In the genomic region with DNA sequence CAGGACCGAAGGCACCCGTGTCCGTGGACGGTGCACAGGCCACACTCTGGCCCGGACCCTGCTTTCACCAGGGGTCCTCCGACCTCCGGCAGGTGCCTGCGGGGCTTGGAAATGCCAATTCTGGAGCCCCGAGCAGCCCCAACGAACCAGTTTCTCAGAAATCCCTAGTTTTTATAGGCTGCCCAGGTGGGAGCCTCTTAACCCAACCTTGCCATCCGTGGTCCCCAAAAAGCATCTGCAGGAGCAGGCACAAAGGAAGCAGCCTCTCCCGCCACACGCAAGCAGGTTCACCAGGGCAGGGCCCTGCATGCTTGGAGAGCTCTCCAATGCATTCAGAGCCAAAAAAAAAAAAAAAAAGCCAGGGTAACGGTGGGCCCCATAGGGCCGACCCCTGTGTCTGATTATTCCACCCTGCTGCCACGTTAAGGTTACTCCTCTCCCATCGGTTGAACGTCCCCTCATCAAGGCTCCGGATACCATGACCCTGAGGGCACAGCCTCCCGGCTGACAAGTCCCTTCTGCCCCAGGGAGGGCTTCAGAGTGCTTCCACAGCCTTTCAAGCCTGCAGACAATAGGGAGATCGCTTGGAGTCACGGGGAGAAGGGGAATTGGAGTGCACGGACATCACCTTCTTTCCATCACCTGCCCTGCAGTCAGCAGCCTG, we compare ENCODE assay signal across 1 cellular context.
A peak's percentile ranks its signal among the peaks of the same experiment; 100 is the strongest.
TF ChIP-seq lines count a peak whose summit lies in the region.

No MANE protein-coding gene starts in this region.

TF ChIP-seq in HepG2, 621 proteins besides CTCF, POLR2A, EP300 and RAD21 (continued from another document and continues in another):
- TF ChIP-seq, protein P1, sequence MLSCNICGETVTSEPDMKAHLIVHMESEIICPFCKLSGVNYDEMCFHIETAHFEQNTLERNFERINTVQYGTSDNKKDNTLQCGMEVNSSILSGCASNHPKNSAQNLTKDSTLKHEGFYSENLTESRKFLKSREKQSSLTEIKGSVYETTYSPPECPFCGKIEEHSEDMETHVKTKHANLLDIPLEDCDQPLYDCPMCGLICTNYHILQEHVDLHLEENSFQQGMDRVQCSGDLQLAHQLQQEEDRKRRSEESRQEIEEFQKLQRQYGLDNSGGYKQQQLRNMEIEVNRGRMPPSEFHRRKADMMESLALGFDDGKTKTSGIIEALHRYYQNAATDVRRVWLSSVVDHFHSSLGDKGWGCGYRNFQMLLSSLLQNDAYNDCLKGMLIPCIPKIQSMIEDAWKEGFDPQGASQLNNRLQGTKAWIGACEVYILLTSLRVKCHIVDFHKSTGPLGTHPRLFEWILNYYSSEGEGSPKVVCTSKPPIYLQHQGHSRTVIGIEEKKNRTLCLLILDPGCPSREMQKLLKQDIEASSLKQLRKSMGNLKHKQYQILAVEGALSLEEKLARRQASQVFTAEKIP (CRISPR knock-in tag; IDR thresholded peaks at IDR 0.05; ENCODE audit: borderline replicate concordance) = no peak
- TF ChIP-seq ZNF296 (CRISPR knock-in tag; conservative IDR thresholded peaks at IDR 0.05) (no peak), KLF15 (CRISPR knock-in tag; IDR thresholded peaks at IDR 0.05; ENCODE audit: borderline replicate concordance) (no peak), POLR2AphosphoS2 (IDR thresholded peaks at IDR 0.05; ENCODE audit: low read depth, low read length) (no peak), FOXK2 (IDR thresholded peaks at IDR 0.05) (no peak), SRSF1 (optimal IDR thresholded peaks at IDR 0.05; ENCODE audit: low read depth, low read length) (no peak), HMGA1 (CRISPR knock-in tag; conservative IDR thresholded peaks at IDR 0.05) (no peak), RBM39 (IDR thresholded peaks at IDR 0.05; ENCODE audit: low read depth, low read length, poor library complexity, severe bottlenecking) (no peak), ZBTB21 (CRISPR knock-in tag; IDR thresholded peaks at IDR 0.05) (no peak), ETV6 (CRISPR knock-in tag; conservative IDR thresholded peaks at IDR 0.05) (no peak), ZNF546 (CRISPR knock-in tag; conservative IDR thresholded peaks at IDR 0.05) (no peak), ZKSCAN5 (CRISPR knock-in tag; IDR thresholded peaks at IDR 0.05) (no peak), ELF4 (CRISPR knock-in tag; IDR thresholded peaks at IDR 0.05; ENCODE audit: borderline replicate concordance) (0 out of 2 replicates have a peak, but pooled peaks have one; percentile 77), ZNF232 (CRISPR knock-in tag; IDR thresholded peaks at IDR 0.05; ENCODE audit: borderline replicate concordance) (no peak; the same call in 1 of the 2 replicates), ZNF737 (CRISPR knock-in tag; IDR thresholded peaks at IDR 0.05; ENCODE audit: borderline replicate concordance) (no peak), ZNF883 (CRISPR knock-in tag; IDR thresholded peaks at IDR 0.05; ENCODE audit: not compliant biosample characterization) (no peak), ZNF598 (CRISPR knock-in tag; IDR thresholded peaks at IDR 0.05; ENCODE audit: borderline replicate concordance) (no peak), KMT2A (CRISPR knock-in tag; IDR thresholded peaks at IDR 0.05) (no peak; the same call in 1 of the 2 replicates), MAF1 (CRISPR knock-in tag; IDR thresholded peaks at IDR 0.05; ENCODE audit: borderline replicate concordance) (no peak), ZNF205 (CRISPR knock-in tag; IDR thresholded peaks at IDR 0.05) (no peak), AKAP8 (CRISPR knock-in tag; IDR thresholded peaks at IDR 0.05) (peak; percentile 53), ATF7-NPFF (CRISPR knock-in tag; IDR thresholded peaks at IDR 0.05; ENCODE audit: low read depth) (no peak), SMYD3 (CRISPR knock-in tag; IDR thresholded peaks at IDR 0.05) (no peak)
- TF ChIP-seq, protein P2, sequence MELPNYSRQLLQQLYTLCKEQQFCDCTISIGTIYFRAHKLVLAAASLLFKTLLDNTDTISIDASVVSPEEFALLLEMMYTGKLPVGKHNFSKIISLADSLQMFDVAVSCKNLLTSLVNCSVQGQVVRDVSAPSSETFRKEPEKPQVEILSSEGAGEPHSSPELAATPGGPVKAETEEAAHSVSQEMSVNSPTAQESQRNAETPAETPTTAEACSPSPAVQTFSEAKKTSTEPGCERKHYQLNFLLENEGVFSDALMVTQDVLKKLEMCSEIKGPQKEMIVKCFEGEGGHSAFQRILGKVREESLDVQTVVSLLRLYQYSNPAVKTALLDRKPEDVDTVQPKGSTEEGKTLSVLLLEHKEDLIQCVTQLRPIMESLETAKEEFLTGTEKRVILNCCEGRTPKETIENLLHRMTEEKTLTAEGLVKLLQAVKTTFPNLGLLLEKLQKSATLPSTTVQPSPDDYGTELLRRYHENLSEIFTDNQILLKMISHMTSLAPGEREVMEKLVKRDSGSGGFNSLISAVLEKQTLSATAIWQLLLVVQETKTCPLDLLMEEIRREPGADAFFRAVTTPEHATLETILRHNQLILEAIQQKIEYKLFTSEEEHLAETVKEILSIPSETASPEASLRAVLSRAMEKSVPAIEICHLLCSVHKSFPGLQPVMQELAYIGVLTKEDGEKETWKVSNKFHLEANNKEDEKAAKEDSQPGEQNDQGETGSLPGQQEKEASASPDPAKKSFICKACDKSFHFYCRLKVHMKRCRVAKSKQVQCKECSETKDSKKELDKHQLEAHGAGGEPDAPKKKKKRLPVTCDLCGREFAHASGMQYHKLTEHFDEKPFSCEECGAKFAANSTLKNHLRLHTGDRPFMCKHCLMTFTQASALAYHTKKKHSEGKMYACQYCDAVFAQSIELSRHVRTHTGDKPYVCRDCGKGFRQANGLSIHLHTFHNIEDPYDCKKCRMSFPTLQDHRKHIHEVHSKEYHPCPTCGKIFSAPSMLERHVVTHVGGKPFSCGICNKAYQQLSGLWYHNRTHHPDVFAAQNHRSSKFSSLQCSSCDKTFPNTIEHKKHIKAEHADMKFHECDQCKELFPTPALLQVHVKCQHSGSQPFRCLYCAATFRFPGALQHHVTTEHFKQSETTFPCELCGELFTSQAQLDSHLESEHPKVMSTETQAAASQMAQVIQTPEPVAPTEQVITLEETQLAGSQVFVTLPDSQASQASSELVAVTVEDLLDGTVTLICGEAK (IDR thresholded peaks at IDR 0.05) = no peak
- TF ChIP-seq, protein P2 (CRISPR knock-in tag; IDR thresholded peaks at IDR 0.05) = peak; percentile 25; the same call in 1 of the 2 replicates
- TF ChIP-seq, protein P3, sequence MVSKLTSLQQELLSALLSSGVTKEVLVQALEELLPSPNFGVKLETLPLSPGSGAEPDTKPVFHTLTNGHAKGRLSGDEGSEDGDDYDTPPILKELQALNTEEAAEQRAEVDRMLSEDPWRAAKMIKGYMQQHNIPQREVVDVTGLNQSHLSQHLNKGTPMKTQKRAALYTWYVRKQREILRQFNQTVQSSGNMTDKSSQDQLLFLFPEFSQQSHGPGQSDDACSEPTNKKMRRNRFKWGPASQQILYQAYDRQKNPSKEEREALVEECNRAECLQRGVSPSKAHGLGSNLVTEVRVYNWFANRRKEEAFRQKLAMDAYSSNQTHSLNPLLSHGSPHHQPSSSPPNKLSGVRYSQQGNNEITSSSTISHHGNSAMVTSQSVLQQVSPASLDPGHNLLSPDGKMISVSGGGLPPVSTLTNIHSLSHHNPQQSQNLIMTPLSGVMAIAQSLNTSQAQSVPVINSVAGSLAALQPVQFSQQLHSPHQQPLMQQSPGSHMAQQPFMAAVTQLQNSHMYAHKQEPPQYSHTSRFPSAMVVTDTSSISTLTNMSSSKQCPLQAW (CRISPR knock-in tag; IDR thresholded peaks at IDR 0.05) = no peak; the same call in 1 of the 2 replicates
- TF ChIP-seq, protein P4, sequence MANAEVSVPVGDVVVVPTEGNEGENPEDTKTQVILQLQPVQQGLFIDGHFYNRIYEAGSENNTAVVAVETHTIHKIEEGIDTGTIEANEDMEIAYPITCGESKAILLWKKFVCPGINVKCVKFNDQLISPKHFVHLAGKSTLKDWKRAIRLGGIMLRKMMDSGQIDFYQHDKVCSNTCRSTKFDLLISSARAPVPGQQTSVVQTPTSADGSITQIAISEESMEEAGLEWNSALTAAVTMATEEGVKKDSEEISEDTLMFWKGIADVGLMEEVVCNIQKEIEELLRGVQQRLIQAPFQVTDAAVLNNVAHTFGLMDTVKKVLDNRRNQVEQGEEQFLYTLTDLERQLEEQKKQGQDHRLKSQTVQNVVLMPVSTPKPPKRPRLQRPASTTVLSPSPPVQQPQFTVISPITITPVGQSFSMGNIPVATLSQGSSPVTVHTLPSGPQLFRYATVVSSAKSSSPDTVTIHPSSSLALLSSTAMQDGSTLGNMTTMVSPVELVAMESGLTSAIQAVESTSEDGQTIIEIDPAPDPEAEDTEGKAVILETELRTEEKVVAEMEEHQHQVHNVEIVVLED (CRISPR knock-in tag; IDR thresholded peaks at IDR 0.05; ENCODE audit: borderline replicate concordance) = no peak
- TF ChIP-seq, protein P5, sequence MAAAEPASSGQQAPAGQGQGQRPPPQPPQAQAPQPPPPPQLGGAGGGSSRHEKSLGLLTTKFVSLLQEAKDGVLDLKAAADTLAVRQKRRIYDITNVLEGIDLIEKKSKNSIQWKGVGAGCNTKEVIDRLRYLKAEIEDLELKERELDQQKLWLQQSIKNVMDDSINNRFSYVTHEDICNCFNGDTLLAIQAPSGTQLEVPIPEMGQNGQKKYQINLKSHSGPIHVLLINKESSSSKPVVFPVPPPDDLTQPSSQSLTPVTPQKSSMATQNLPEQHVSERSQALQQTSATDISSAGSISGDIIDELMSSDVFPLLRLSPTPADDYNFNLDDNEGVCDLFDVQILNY (CRISPR knock-in tag; conservative IDR thresholded peaks at IDR 0.05) = no peak
- TF ChIP-seq, protein P6, sequence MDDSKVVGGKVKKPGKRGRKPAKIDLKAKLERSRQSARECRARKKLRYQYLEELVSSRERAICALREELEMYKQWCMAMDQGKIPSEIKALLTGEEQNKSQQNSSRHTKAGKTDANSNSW (CRISPR knock-in tag; IDR thresholded peaks at IDR 0.05; ENCODE audit: borderline replicate concordance) = no peak
- TF ChIP-seq, protein P7, sequence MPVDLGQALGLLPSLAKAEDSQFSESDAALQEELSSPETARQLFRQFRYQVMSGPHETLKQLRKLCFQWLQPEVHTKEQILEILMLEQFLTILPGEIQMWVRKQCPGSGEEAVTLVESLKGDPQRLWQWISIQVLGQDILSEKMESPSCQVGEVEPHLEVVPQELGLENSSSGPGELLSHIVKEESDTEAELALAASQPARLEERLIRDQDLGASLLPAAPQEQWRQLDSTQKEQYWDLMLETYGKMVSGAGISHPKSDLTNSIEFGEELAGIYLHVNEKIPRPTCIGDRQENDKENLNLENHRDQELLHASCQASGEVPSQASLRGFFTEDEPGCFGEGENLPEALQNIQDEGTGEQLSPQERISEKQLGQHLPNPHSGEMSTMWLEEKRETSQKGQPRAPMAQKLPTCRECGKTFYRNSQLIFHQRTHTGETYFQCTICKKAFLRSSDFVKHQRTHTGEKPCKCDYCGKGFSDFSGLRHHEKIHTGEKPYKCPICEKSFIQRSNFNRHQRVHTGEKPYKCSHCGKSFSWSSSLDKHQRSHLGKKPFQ (CRISPR knock-in tag; IDR thresholded peaks at IDR 0.05; ENCODE audit: insufficient replicate concordance) = no peak
- TF ChIP-seq, protein P8, sequence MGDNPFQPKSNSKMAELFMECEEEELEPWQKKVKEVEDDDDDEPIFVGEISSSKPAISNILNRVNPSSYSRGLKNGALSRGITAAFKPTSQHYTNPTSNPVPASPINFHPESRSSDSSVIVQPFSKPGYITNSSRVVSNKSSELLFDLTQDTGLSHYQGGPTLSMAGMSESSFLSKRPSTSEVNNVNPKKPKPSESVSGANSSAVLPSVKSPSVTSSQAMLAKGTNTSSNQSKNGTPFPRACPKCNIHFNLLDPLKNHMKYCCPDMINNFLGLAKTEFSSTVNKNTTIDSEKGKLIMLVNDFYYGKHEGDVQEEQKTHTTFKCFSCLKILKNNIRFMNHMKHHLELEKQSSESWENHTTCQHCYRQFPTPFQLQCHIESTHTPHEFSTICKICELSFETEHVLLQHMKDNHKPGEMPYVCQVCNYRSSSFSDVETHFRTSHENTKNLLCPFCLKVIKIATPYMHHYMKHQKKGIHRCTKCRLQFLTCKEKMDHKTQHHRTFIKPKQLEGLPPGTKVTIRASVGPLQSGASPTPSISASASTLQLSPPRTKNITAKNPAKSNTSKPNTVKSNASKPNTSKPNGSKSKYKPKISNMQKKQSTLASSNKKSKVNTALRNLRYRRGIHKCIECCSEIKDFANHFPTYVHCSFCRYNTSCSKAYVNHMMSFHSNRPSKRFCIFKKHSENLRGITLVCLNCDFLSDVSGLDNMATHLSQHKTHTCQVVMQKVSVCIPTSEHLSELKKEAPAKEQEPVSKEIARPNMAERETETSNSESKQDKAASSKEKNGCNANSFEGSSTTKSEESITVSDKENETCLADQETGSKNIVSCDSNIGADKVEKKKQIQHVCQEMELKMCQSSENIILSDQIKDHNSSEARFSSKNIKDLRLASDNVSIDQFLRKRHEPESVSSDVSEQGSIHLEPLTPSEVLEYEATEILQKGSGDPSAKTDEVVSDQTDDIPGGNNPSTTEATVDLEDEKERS (CRISPR knock-in tag; IDR thresholded peaks at IDR 0.05) = peak; percentile 24; the same call in 1 of the 2 replicates
- TF ChIP-seq, protein P9, sequence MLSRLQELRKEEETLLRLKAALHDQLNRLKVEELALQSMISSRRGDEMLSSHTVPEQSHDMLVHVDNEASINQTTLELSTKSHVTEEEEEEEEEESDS (CRISPR knock-in tag; IDR thresholded peaks at IDR 0.05; ENCODE audit: borderline replicate concordance) = no peak
